Comparison of ENCODE assay signal across 20 cellular contexts in genomic region chr2:39920318-39920775, GRCh38.
DNase-seq lines count a peak whose midpoint lies in the region; ATAC-seq, FAIRE-seq and TF ChIP-seq lines count a peak whose summit lies in the region.
"Had no signal": no experiment of that assay in that cellular context is flagged by ENCODE, and none has a peak within 500 bp of the region (broad histone marks: within the 10 kb centered on the region; RNA-seq: fewer than 3 reads in every experiment).

No MANE protein-coding gene starts in this region.

- no peak for TF ChIP-seq RAD21 in H1 (IDR thresholded peaks at IDR 0.05 in 1 of 2, conservative IDR thresholded peaks at IDR 0.05 in 1 of 2; ENCODE audit: low read depth in 2 of 2, low read length in 2 of 2)

- no peak overlapping the region for H3K23ac ChIP-seq in H1 (ENCODE audit: insufficient read length)

- intact Hi-C loops in natural killer cell (cut with micrococcal nuclease) = no loop called here

- H3K9ac ChIP-seq in OCI-LY1 (ENCODE audit: low read length) (no peak overlapping the region), H1 (replicated peaks in 1 of 4; ENCODE audit: extremely low read depth in 1 of 4, low read depth in 3 of 4, low read length in 3 of 4) (no peak overlapping the region)

- H3K79me1 ChIP-seq in H1 (ENCODE audit: low read depth, low read length) = no peaks in the 10 kb centered on the region

- H3K56ac ChIP-seq in H1 (replicated peaks; ENCODE audit: insufficient read length, low read depth, low read length) = no peak overlapping the region

- H3K4me1 Mint-ChIP-seq in natural killer cell treated with Interleukin-12 subunit alpha and Interleukin-12 subunit beta and Interleukin-15 and Interleukin-18, amount 100 ng/mL, for 72 hours (ENCODE audit: low read depth in 2 of 2) = no peaks in the 10 kb centered on the region
- no peaks in the 10 kb centered on the region for H3K4me1 Mint-ChIP-seq in natural killer cell
- H3K4me1 Mint-ChIP-seq: T-cell had no signal

- H4K91ac ChIP-seq in H1 (replicated peaks; ENCODE audit: insufficient read length, low read length) = peak overlapping the region; percentile 42

- DNase-seq in natural killer cell treated with Interleukin-12 subunit alpha and Interleukin-12 subunit beta and Interleukin-15 and Interleukin-18, amount 100 ng/mL, for 72 hours (ENCODE audit: low spot score) = no peak
- DNase-seq in natural killer cell (no peak), H1 (ENCODE audit: low read depth in 1 of 2, low spot score in 2 of 2) (no peak), NCI-H2171 treated with DMSO at 0.1 percent for 48 hours (lab: John Stamatoyannopoulos, UW) (no peak), LoVo (ENCODE audit: low spot score) (no peak), KG1 (lab: John Stamatoyannopoulos, UW) (no peak)
- DNase-seq: CD8-positive, alpha-beta T cell; dermis blood vessel endothelial cell; DMS79; foreskin melanocyte; hypothalamus; midbrain; NCI-H1930; NCI-H510A; SHP77 treated with DMSO at 0.1 percent for 48 hours; stimulated activated naive CD4-positive, alpha-beta T cell; T-cell had no signal

- WGBS in H1 (ENCODE audit: extremely low coverage in 1 of 2, insufficient coverage in 1 of 2, insufficient read length in 1 of 2, insufficient replicate concordance in 2 of 2, low coverage in 1 of 2, low lambda C conversion rate in 2 of 2, missing lambda C conversion rate in 1 of 2), 2 experiments = 87% methylated on average over 5 of the region's 5 CpGs; no CpG with 5 or more reads in 1 of the 2 experiments

- H3K36me3 ChIP-seq in OCI-LY1 (ENCODE audit: insufficient read depth, low read length) = no peaks in the 10 kb centered on the region
- H3K36me3 ChIP-seq in H1 (ENCODE audit: control insufficient read depth in 2 of 4, insufficient read depth in 4 of 4, low read length in 3 of 4) = no peaks in the 10 kb centered on the region
- H3K36me3 ChIP-seq: upper lobe of left lung had no signal

- no peak overlapping the region; the same call in 1 of the 2 replicates for H2BK5ac ChIP-seq in H1 (ENCODE audit: low read depth, low read length)

- no peak overlapping the region; the same call in 1 of the 2 replicates for H3K18ac ChIP-seq in H1 (ENCODE audit: extremely low read depth, low read length)

- CTCF ChIA-PET in H1 (lab: Charles Lee; ENCODE audit: partially characterized antibody) = interaction anchor here (0.9 to 1.4 kb wide), 5 partner anchors 8 to 821 kb away, joined by 3 to 4 read pairs (median 3); no protein-coding TSS in a partner anchor

- POLR2A ChIA-PET in H1 (lab: Charles Lee; ENCODE audit: partially characterized antibody) = no interaction called here

- no peak overlapping the region for H2BK15ac ChIP-seq in H1 (ENCODE audit: low read length)

- no peak overlapping the region for H2BK120ac ChIP-seq in H1 (replicated peaks; ENCODE audit: low read depth, low read length)

- H3K9me3 Mint-ChIP-seq in natural killer cell treated with Interleukin-12 subunit alpha and Interleukin-12 subunit beta and Interleukin-15 and Interleukin-18, amount 100 ng/mL, for 72 hours = no peaks in the 10 kb centered on the region
- H3K9me3 Mint-ChIP-seq in natural killer cell = no peaks in the 10 kb centered on the region
- H3K9me3 Mint-ChIP-seq: CD8-positive, alpha-beta T cell; T-cell had no signal

- TF ChIP-seq CTCF in natural killer cell (IDR thresholded peaks at IDR 0.05) = no peak
- no peak for TF ChIP-seq CTCF in OCI-LY1 (IDR thresholded peaks at IDR 0.05; ENCODE audit: low read length)
- no peak for TF ChIP-seq CTCF in H1 (IDR thresholded peaks at IDR 0.05; ENCODE audit: control extremely low read depth in 1 of 3, insufficient read depth in 1 of 3, low read depth in 1 of 3, low read length in 3 of 3)

- no peak for TF ChIP-seq EP300 in H1 (IDR thresholded peaks at IDR 0.05; ENCODE audit: borderline replicate concordance in 1 of 2, low read depth in 2 of 2, low read length in 2 of 2)

- no peaks in the 10 kb centered on the region for H3K9me3 ChIP-seq in OCI-LY1 (ENCODE audit: low read length)
- H3K9me3 ChIP-seq in H1 (ENCODE audit: insufficient read depth in 2 of 2, low read depth in 1 of 2, low read length in 1 of 2) = no peaks in the 10 kb centered on the region
- H3K9me3 ChIP-seq: upper lobe of left lung had no signal

- H3K23me2 ChIP-seq in H1 (ENCODE audit: low read depth, low read length) = no peaks in the 10 kb centered on the region

- no peaks in the 10 kb centered on the region for H4K20me1 ChIP-seq in OCI-LY1 (ENCODE audit: insufficient read depth, low read length)
- H4K20me1 ChIP-seq in H1 (replicated peaks in 1 of 2; ENCODE audit: control insufficient read depth in 1 of 2, insufficient read depth in 2 of 2, low read length in 2 of 2) = no peaks in the 10 kb centered on the region

- no peaks in the 10 kb centered on the region for H3K79me2 ChIP-seq in OCI-LY1 (ENCODE audit: insufficient read depth, low read length)
- no peaks in the 10 kb centered on the region for H3K79me2 ChIP-seq in H1 (ENCODE audit: control insufficient read depth in 1 of 2, insufficient read depth in 2 of 2, low read length in 2 of 2)

- ATAC-seq in natural killer cell treated with Interleukin-12 subunit alpha and Interleukin-12 subunit beta and Interleukin-15 and Interleukin-18, amount 100 ng/mL, for 72 hours = peak; percentile 24 to 28
- ATAC-seq in natural killer cell = no peak
- no peak for ATAC-seq in HG02642 (IDR thresholded peaks at IDR 0.05; ENCODE audit: poor library complexity, unreplicated experiment)
- ATAC-seq: CD8-positive, alpha-beta T cell had no signal

- H3K14ac ChIP-seq in H1 (ENCODE audit: insufficient read length) = no peak overlapping the region

- peaks cover 5 to 15% of the 10 kb centered on the region in 2 donors for H3K27me3 Mint-ChIP-seq in natural killer cell treated with Interleukin-12 subunit alpha and Interleukin-12 subunit beta and Interleukin-15 and Interleukin-18, amount 100 ng/mL, for 72 hours
- H3K27me3 Mint-ChIP-seq in natural killer cell (ENCODE audit: low read depth in 2 of 2) = peaks cover 0 to 3% of the 10 kb centered on the region in 2 donors
- H3K27me3 Mint-ChIP-seq: T-cell had no signal

- no peak for TF ChIP-seq POLR2A in H1 (IDR thresholded peaks at IDR 0.05; ENCODE audit: control extremely low read depth in 1 of 2, low read depth in 2 of 2, low read length in 2 of 2)

- no peak overlapping the region for H4K5ac ChIP-seq in H1 (ENCODE audit: insufficient read length, low read depth, low read length)

- no peaks in the 10 kb centered on the region for H3K36me3 Mint-ChIP-seq in natural killer cell treated with Interleukin-12 subunit alpha and Interleukin-12 subunit beta and Interleukin-15 and Interleukin-18, amount 100 ng/mL, for 72 hours
- H3K36me3 Mint-ChIP-seq in natural killer cell = no peaks in the 10 kb centered on the region
- H3K36me3 Mint-ChIP-seq: CD8-positive, alpha-beta T cell; T-cell had no signal

- no peaks in the 10 kb centered on the region for H3K9me2 ChIP-seq in OCI-LY1 (ENCODE audit: low read depth, low read length)

- no peak overlapping the region for H3K4me3 Mint-ChIP-seq in natural killer cell treated with Interleukin-12 subunit alpha and Interleukin-12 subunit beta and Interleukin-15 and Interleukin-18, amount 100 ng/mL, for 72 hours
- no peak overlapping the region for H3K4me3 Mint-ChIP-seq in natural killer cell
- H3K4me3 Mint-ChIP-seq: CD8-positive, alpha-beta T cell; T-cell had no signal

- H3K4me3 ChIP-seq in OCI-LY1 (ENCODE audit: low read depth, low read length, poor library complexity, severe bottlenecking) (no peak overlapping the region), H1 (ENCODE audit: extremely low read depth in 1 of 4, insufficient read depth in 2 of 4, low read depth in 3 of 4, low read length in 4 of 4) (no peak overlapping the region)
- H3K4me3 ChIP-seq: upper lobe of left lung had no signal

- peak overlapping the region; percentile 12; the same call in 1 of the 2 replicates for H2BK12ac ChIP-seq in H1 (ENCODE audit: low read depth, low read length)

- peak overlapping the region; percentile 9; the same call in 1 of the 2 replicates for H4K8ac ChIP-seq in H1 (ENCODE audit: extremely low read depth, insufficient read depth, low read length)

- H3K27me3 ChIP-seq in OCI-LY1 (ENCODE audit: insufficient read depth, low read length) (no peaks in the 10 kb centered on the region), H1 (replicated peaks in 1 of 4; ENCODE audit: control insufficient read depth in 3 of 4, extremely low read depth in 1 of 4, insufficient read depth in 3 of 4, low read length in 3 of 4) (no peaks in the 10 kb centered on the region)
- H3K27me3 ChIP-seq: upper lobe of left lung had no signal

- no peak overlapping the region for H3K4ac ChIP-seq in H1 (replicated peaks; ENCODE audit: insufficient read length, low read depth, low read length)

- peak overlapping the region; percentile 40 for H3K27ac ChIP-seq in OCI-LY1 (ENCODE audit: low read depth, low read length, poor library complexity, severe bottlenecking)
- no peak overlapping the region for H3K27ac ChIP-seq in H1 (ENCODE audit: low read depth, low read length)
- H3K27ac ChIP-seq: upper lobe of left lung had no signal

- no peak for FAIRE-seq in H1 (lab: Jason Lieb, UNC)

- no peak overlapping the region for H2AFZ ChIP-seq in OCI-LY1 (ENCODE audit: low read length)
- H2AFZ ChIP-seq in H1 (ENCODE audit: low read length) = 0 out of 2 replicates have a peak overlapping the region, but pooled peaks have one; percentile 33

- H3K4me2 ChIP-seq in OCI-LY1 (ENCODE audit: low read length) (no peak overlapping the region), H1 (ENCODE audit: insufficient read depth in 1 of 2, low read depth in 2 of 2, low read length in 2 of 2) (no peak overlapping the region)

- H3K4me1 ChIP-seq in OCI-LY1 (ENCODE audit: insufficient read depth, low read length, severe bottlenecking) = no peaks in the 10 kb centered on the region
- peaks cover 0 to 8% (median 2%) of the 10 kb centered on the region in 4 experiments; a peak in 2 of 7 replicates for H3K4me1 ChIP-seq in H1 (replicated peaks in 1 of 4; ENCODE audit: control insufficient read depth in 3 of 4, insufficient read depth in 4 of 4, low read length in 3 of 4)
- H3K4me1 ChIP-seq: upper lobe of left lung had no signal

- H3F3A ChIP-seq in OCI-LY1 (ENCODE audit: insufficient read depth, low read length) = no peaks in the 10 kb centered on the region

- H3K27ac Mint-ChIP-seq in natural killer cell treated with Interleukin-12 subunit alpha and Interleukin-12 subunit beta and Interleukin-15 and Interleukin-18, amount 100 ng/mL, for 72 hours = no peak overlapping the region
- H3K27ac Mint-ChIP-seq in natural killer cell = no peak overlapping the region
- H3K27ac Mint-ChIP-seq: CD8-positive, alpha-beta T cell; T-cell had no signal

- H2BK20ac ChIP-seq in H1 (ENCODE audit: low read length) = no peak overlapping the region

- no peak overlapping the region for H2AK5ac ChIP-seq in H1 (ENCODE audit: low read depth, low read length)

Comparison
In these comparisons a context has a peak if more than half of its experiments do, and no peak if none do; other contexts are left out.
1. ATAC-seq: peak in natural killer cell treated with Interleukin-12 subunit alpha and Interleukin-12 subunit beta and Interleukin-15 and Interleukin-18, amount 100 ng/mL, for 72 hours (2 of 2); none in natural killer cell (0 of 3) and HG02642 (single experiment).